8 cellular contexts compared by ENCODE assay signal in the genomic region with DNA sequence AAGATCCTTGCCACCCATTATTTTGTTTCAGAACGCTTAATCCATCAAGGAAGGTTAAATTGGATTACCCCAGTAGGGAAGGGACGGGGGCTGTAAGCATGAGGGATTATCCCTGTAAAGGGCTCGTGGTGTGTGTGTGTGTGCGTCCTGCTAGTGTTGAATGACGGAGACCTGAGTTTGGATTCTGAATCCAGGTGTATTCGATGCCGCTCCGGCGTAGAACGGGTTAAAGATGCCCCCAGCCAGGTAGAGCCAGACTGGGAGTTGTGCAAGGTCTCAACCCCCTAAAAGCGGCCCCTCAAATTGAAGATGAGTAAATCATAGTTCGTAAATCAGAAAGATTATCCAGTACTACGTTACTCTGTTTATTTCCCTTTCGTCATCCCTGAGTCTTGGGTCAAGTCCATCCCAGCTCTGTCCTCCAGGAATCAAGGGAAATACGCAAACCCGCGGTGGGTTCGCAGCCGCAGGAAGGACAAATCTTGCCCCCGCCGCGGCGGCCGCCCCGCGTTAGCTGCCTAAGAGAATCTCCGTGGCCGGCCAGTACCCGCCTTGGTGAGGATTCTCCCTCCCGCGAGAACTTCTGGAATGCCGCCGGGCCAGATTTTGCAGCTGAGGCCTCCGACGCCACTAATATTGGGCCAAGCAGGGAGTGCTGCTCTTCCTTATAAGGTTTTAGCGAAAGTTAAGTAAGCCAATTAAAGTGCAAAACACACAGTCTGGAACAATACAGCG. TPM values are rescaled to one million over a fixed set of nuclear protein-coding genes. Genes with fewer than 3 reads are reported as not detected.
A peak's percentile ranks its signal among the peaks of the same experiment; 100 is the strongest.
DNase-seq lines count a peak whose midpoint lies in the region; ATAC-seq, FAIRE-seq and TF ChIP-seq lines count a peak whose summit lies in the region.

No MANE protein-coding gene starts in this region.

- ATAC-seq in HG03571 (IDR thresholded peaks at IDR 0.05; ENCODE audit: unreplicated experiment) (peak; percentile 10), HepG2 (peak; percentile 64)
- peak; percentile 6 for ATAC-seq in stimulated activated naive CD8-positive, alpha-beta T cell treated with anti-CD3 and anti-CD28 coated beads, Interleukin-15, amount 100 ng/mL, for 72 hours

- H3K9ac ChIP-seq in SK-N-MC (ENCODE audit: insufficient read length) (peak overlapping the region; percentile 68), HepG2 (ENCODE audit: insufficient read depth, low read depth, low read length) (peak overlapping the region; percentile 82)

- no peak for FAIRE-seq in HepG2 (lab: Jason Lieb, UNC)

- no peaks in the 10 kb centered on the region for H4K20me1 ChIP-seq in HepG2 (ENCODE audit: insufficient read depth, low read length)

- BruUV-seq in HepG2 (replicated peaks; lab: Mats Ljungman, UMichigan), result TSS peak; percentile 77

- peak overlapping the region; percentile 87 for H3K4me3 ChIP-seq in SK-N-MC
- peak overlapping the region; percentile 64 to 83 (median 82) for H3K4me3 ChIP-seq in HepG2 (replicated peaks in 1 of 3; ENCODE audit: insufficient read depth in 1 of 3, low read depth in 2 of 3, low read length in 3 of 3)

- TF ChIP-seq CTCF in GM20000 (IDR thresholded peaks at IDR 0.05; ENCODE audit: extremely low read depth, missing control alignments) (no peak), HepG2 (CRISPR knock-in tag; IDR thresholded peaks at IDR 0.05) (no peak)

- peak overlapping the region; percentile 100 for H3K4me3 Mint-ChIP-seq in stimulated activated naive CD8-positive, alpha-beta T cell treated with anti-CD3 and anti-CD28 coated beads, Interleukin-15, amount 100 ng/mL, for 72 hours

- no peaks in the 10 kb centered on the region; a peak in 1 of 5 replicates for H3K27me3 ChIP-seq in HepG2 (ENCODE audit: control insufficient read depth in 1 of 2, insufficient read depth in 2 of 2, low read length in 2 of 2)

- TF ChIP-seq RAD21 in HepG2 (CRISPR knock-in tag; IDR thresholded peaks at IDR 0.05), result no peak

- H3K27ac Mint-ChIP-seq in stimulated activated naive CD8-positive, alpha-beta T cell treated with anti-CD3 and anti-CD28 coated beads, Interleukin-15, amount 100 ng/mL, for 72 hours, result peak overlapping the region; percentile 95 to 99

- H3K9me3 ChIP-seq in SK-N-MC (ENCODE audit: low read depth, low read length) (no peaks in the 10 kb centered on the region), HepG2 (ENCODE audit: low read length) (no peaks in the 10 kb centered on the region)

- 42% methylated on average over 24 of the region's 37 CpGs for WGBS in HepG2 (ENCODE audit: low lambda C conversion rate)

- peaks cover 53% of the 10 kb centered on the region for H3K4me1 Mint-ChIP-seq in stimulated activated naive CD8-positive, alpha-beta T cell treated with anti-CD3 and anti-CD28 coated beads, Interleukin-15, amount 100 ng/mL, for 72 hours

- no peaks in the 10 kb centered on the region for H3K9me3 Mint-ChIP-seq in stimulated activated naive CD8-positive, alpha-beta T cell treated with anti-CD3 and anti-CD28 coated beads, Interleukin-15, amount 100 ng/mL, for 72 hours

- H3K4me2 ChIP-seq in HepG2 (ENCODE audit: low read depth, low read length), result peak overlapping the region; percentile 89

- intact Hi-C loops in HepG2 (cut with micrococcal nuclease; ENCODE audit: unreplicated experiment), result no loop called here

- POLR2A ChIA-PET in HepG2 (lab: Yijun Ruan, JAX), result interaction anchor here (0.7 to 1.8 kb wide), 6 partner anchors 10 to 318 kb away, joined by 3 to 5 read pairs (median 4); no protein-coding TSS in a partner anchor

- H3K4me1 ChIP-seq in HepG2 (ENCODE audit: insufficient read depth, low read length), result peaks cover 35% of the 10 kb centered on the region

- DNase-seq in DMS79 (lab: John Stamatoyannopoulos, UW) (peak; percentile 72), GM20000 (ENCODE audit: low spot score) (peak; percentile 26), SK-N-MC (ENCODE audit: low read depth, low spot score) (no peak), ecto neural progenitor cell (ENCODE audit: low spot score) (peak; percentile 82), HepG2 (ENCODE audit: low spot score) (peak; percentile 62)
- DNase-seq in stimulated activated naive CD8-positive, alpha-beta T cell treated with anti-CD3 and anti-CD28 coated beads, Interleukin-15, amount 100 ng/mL, for 72 hours, result peak; percentile 22 to 23
- no peak for DNase-seq in NK-92 treated with Interleukin-12 subunit alpha and Interleukin-12 subunit beta, amount 100 ng/mL, for 24 hours (lab: John Stamatoyannopoulos, UW)

- H3K36me3 ChIP-seq in SK-N-MC (ENCODE audit: insufficient read depth, low read length), result peaks cover 17% of the 10 kb centered on the region
- H3K36me3 ChIP-seq in HepG2 (replicated peaks in 1 of 2; ENCODE audit: control insufficient read depth in 1 of 2, insufficient read depth in 2 of 2, low read length in 2 of 2), result peaks cover 0 to 1% of the 10 kb centered on the region in 2 experiments; a peak in 1 of 5 replicates

- in situ Hi-C loops in HepG2 (cut with HindIII; ENCODE audit: extremely low pct_ligation_motif_present, low pct_unique_long_range_greater_than_20kb), result loop anchor here (25.0 kb wide), 1 partner anchor 635 kb away; the partner anchor contains the start of gene DMRTA1

- H3K27ac ChIP-seq in SK-N-MC (peak overlapping the region; percentile 44; the same call in 1 of the 2 replicates), HepG2 (ENCODE audit: extremely low read length, insufficient read depth, low read length) (peak overlapping the region; percentile 85)

- H3K27me3 Mint-ChIP-seq in stimulated activated naive CD8-positive, alpha-beta T cell treated with anti-CD3 and anti-CD28 coated beads, Interleukin-15, amount 100 ng/mL, for 72 hours, result peaks cover 24% of the 10 kb centered on the region

- TF ChIP-seq EP300 in HepG2 (IDR thresholded peaks at IDR 0.05; ENCODE audit: low read depth in 2 of 2, low read length in 2 of 2) (no peak), HepG2 (CRISPR knock-in tag; IDR thresholded peaks at IDR 0.05; ENCODE audit: borderline replicate concordance) (no peak)

- peaks cover 38% of the 10 kb centered on the region for H3K79me2 ChIP-seq in HepG2 (ENCODE audit: insufficient read depth, low read length)

- TF ChIP-seq POLR2A in HepG2 (IDR thresholded peaks at IDR 0.05; ENCODE audit: insufficient read depth in 1 of 2, low read depth in 2 of 2, low read length in 2 of 2), result no peak

- H2AFZ ChIP-seq in HepG2 (ENCODE audit: low read length), result peak overlapping the region; percentile 28

- CTCF ChIA-PET in HepG2 (lab: Yijun Ruan, JAX; ENCODE audit: low intra/inter-chr PET ratio, low total read pairs), result no interaction called here

TF ChIP-seq in HepG2, 621 proteins besides CTCF, POLR2A, EP300 and RAD21 (continues in another document):
- TF ChIP-seq ZNF562 (CRISPR knock-in tag; IDR thresholded peaks at IDR 0.05; ENCODE audit: borderline replicate concordance), result no peak
- no peak for TF ChIP-seq ZNF670 (CRISPR knock-in tag; IDR thresholded peaks at IDR 0.05; ENCODE audit: borderline replicate concordance)
- TF ChIP-seq MBNL3 (CRISPR knock-in tag; conservative IDR thresholded peaks at IDR 0.05), result no peak
- TF ChIP-seq PRMT3 (CRISPR knock-in tag; IDR thresholded peaks at IDR 0.05; ENCODE audit: borderline replicate concordance, low read depth), result no peak
- TF ChIP-seq RORA (CRISPR knock-in tag; IDR thresholded peaks at IDR 0.05), result no peak
- TF ChIP-seq MED1 (CRISPR knock-in tag; IDR thresholded peaks at IDR 0.05), result 0 out of 2 replicates have a peak, but pooled peaks have one; percentile 5
- peak; percentile 59; the same call in 1 of the 2 replicates for TF ChIP-seq ZNF652 (CRISPR knock-in tag; IDR thresholded peaks at IDR 0.05; ENCODE audit: borderline replicate concordance, low read depth)
- no peak for TF ChIP-seq CREB1 (IDR thresholded peaks at IDR 0.05)
- TF ChIP-seq CREB1 (CRISPR knock-in tag; IDR thresholded peaks at IDR 0.05), result no peak
- TF ChIP-seq MAFG (CRISPR knock-in tag; IDR thresholded peaks at IDR 0.05), result no peak
- no peak for TF ChIP-seq ZSCAN31 (CRISPR knock-in tag; IDR thresholded peaks at IDR 0.05; ENCODE audit: low read depth)
- TF ChIP-seq ZNF619 (CRISPR knock-in tag; IDR thresholded peaks at IDR 0.05), result no peak
- no peak for TF ChIP-seq ZNF251 (CRISPR knock-in tag; IDR thresholded peaks at IDR 0.05)
- TF ChIP-seq SAP130 (CRISPR knock-in tag; IDR thresholded peaks at IDR 0.05; ENCODE audit: low read depth), result no peak
- TF ChIP-seq, protein P1, sequence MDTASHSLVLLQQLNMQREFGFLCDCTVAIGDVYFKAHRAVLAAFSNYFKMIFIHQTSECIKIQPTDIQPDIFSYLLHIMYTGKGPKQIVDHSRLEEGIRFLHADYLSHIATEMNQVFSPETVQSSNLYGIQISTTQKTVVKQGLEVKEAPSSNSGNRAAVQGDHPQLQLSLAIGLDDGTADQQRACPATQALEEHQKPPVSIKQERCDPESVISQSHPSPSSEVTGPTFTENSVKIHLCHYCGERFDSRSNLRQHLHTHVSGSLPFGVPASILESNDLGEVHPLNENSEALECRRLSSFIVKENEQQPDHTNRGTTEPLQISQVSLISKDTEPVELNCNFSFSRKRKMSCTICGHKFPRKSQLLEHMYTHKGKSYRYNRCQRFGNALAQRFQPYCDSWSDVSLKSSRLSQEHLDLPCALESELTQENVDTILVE (CRISPR knock-in tag; IDR thresholded peaks at IDR 0.05), result no peak

RNA-seq across cellular contexts. Expression of gene MTAP, which starts 0.6 kb away (rescaled TPM):
- total RNA-seq in HepG2 (2016; rRNA removed; fragmentation: Illumina TruSeq; extraction: Trizol), result 51.2 and 74.1 TPM in 2 replicates
- 6.4 and 7.9 TPM in 2 replicates for total RNA-seq in HepG2 (2016; cell fraction: cytosol; rRNA removed; fragmentation: Illumina TruSeq; extraction: Trizol; ENCODE audit: low read depth)
- 58.2 and 73.0 TPM in 2 replicates for total RNA-seq in HepG2 (2016; cell fraction: insoluble cytoplasmic fraction; rRNA removed; fragmentation: Illumina TruSeq; extraction: Trizol)
- 16.3 and 18.0 TPM in 2 replicates for total RNA-seq in HepG2 (2016; cell fraction: membrane; rRNA removed; fragmentation: Illumina TruSeq; extraction: Trizol)
- 49.4 and 55.6 TPM in 2 replicates for total RNA-seq in HepG2 (2016; cell fraction: nucleus; rRNA removed; fragmentation: Illumina TruSeq; extraction: Trizol)
- polyA plus RNA-seq in HepG2 (2011; rRNA removed), result 16.7 and 19.5 TPM in 2 replicates
- 10.4 and 16.4 TPM in 2 replicates for polyA plus RNA-seq in HepG2 (2011; cell fraction: cytosol; rRNA removed)
- 12.0 and 15.3 TPM in 2 replicates for polyA plus RNA-seq in HepG2 (2011; cell fraction: nucleus; rRNA removed)
- polyA plus RNA-seq in HepG2 (2012), result 24.8 and 27.2 TPM in 2 replicates
- 3.2 and 3.8 TPM in 2 replicates for polyA plus RNA-seq in HepG2 (2016; cell fraction: cytosol; fragmentation: Illumina TruSeq; extraction: Trizol; ENCODE audit: low read depth)
- polyA plus RNA-seq in HepG2 (2016; cell fraction: insoluble cytoplasmic fraction; fragmentation: Illumina TruSeq; extraction: Trizol; ENCODE audit: low read depth), result 63.2 and 64.8 TPM in 2 replicates
- polyA plus RNA-seq in HepG2 (2016; cell fraction: membrane; fragmentation: Illumina TruSeq; extraction: Trizol; ENCODE audit: low read depth), result 10.0 and 10.2 TPM in 2 replicates
- polyA plus RNA-seq in HepG2 (2016; cell fraction: nucleus; fragmentation: Illumina TruSeq; extraction: Trizol; ENCODE audit: insufficient read depth, low read depth), result 34.8 and 37.8 TPM in 2 replicates
- polyA minus RNA-seq in HepG2 (2011; rRNA and poly(A)+ RNA removed; ENCODE audit: low replicate concordance), result 30.0 and 49.9 TPM in 2 replicates
- 20.3 and 36.7 TPM in 2 replicates for polyA minus RNA-seq in HepG2 (2011; cell fraction: cytosol; rRNA and poly(A)+ RNA removed)
- 65.0 and 65.8 TPM in 2 replicates for polyA minus RNA-seq in HepG2 (2011; cell fraction: nucleus; rRNA and poly(A)+ RNA removed)

Comparison
In these comparisons a context has a peak if more than half of its experiments do, and no peak if none do; other contexts are left out.
1. DNase-seq: peak in DMS79 (single experiment), GM20000 (single experiment), ecto neural progenitor cell (single experiment), HepG2 (single experiment) and stimulated activated naive CD8-positive, alpha-beta T cell treated with anti-CD3 and anti-CD28 coated beads, Interleukin-15, amount 100 ng/mL, for 72 hours (2 of 2); none in SK-N-MC (single experiment) and NK-92 treated with Interleukin-12 subunit alpha and Interleukin-12 subunit beta, amount 100 ng/mL, for 24 hours (single experiment).
2. ATAC-seq: peak in every context shown above with its lines; median percentile 64 in HepG2; 10 in HG03571; 6 in stimulated activated naive CD8-positive, alpha-beta T cell treated with anti-CD3 and anti-CD28 coated beads, Interleukin-15, amount 100 ng/mL, for 72 hours.